ENCODE assay signal across 18 cellular contexts in genomic region chr17:42245183-42245582, GRCh38. TPM values are rescaled to one million over a fixed set of nuclear protein-coding genes. Genes with fewer than 3 reads are reported as not detected.
"Had no signal": no experiment of that assay in that cellular context is flagged by ENCODE, and none has a peak within 500 bp of the region (broad histone marks: within the 10 kb centered on the region; RNA-seq: fewer than 3 reads in every experiment).

No MANE protein-coding gene starts in this region.

RNA-seq across cellular contexts. Expression of gene HCRT, which starts 59.9 kb away (rescaled TPM):
- total RNA-seq: naive thymus-derived CD4-positive, alpha-beta T cell; natural killer cell; occipital lobe; osteoblast; ovary; progenitor cell of endocrine pancreas; psoas muscle; renal cortical epithelial cell; right cardiac atrium; right lobe of liver; smooth muscle cell; spleen; suprapubic skin; testis; transverse colon; upper lobe of right lung; urinary bladder had no signal
- polyA plus RNA-seq: naive thymus-derived CD4-positive, alpha-beta T cell; neural cell; ovary; psoas muscle; right cardiac atrium; smooth muscle cell; spleen; urinary bladder had no signal
